ENCODE assay signal across 8 cellular contexts in genomic region chr1:173420330-173420806, GRCh38. TPM values are rescaled to one million over a fixed set of nuclear protein-coding genes. Genes with fewer than 3 reads are reported as not detected.
DNase-seq lines count a peak whose midpoint lies in the region; ATAC-seq and TF ChIP-seq lines count a peak whose summit lies in the region.

No MANE protein-coding gene starts in this region.

- CTCF ChIA-PET in activated naive CD4-positive, alpha-beta T cell treated with anti-CD3 and anti-CD28 coated beads for 36 hours (lab: Charles Lee) = interaction anchor here (0.5 to 2.0 kb wide), 22 partner anchors 9 to 761 kb away, joined by 3 to 16 read pairs (median 3); partner anchors contain the start of gene CENPL

- H3K9me3 ChIP-seq in prostate gland = no peaks in the 10 kb centered on the region

- H3K36me3 Mint-ChIP-seq in activated naive CD4-positive, alpha-beta T cell treated with anti-CD3 and anti-CD28 coated beads for 36 hours (ENCODE audit: low read depth) = no peaks in the 10 kb centered on the region

- intact Hi-C loops in activated naive CD4-positive, alpha-beta T cell treated with anti-CD3 and anti-CD28 coated beads for 36 hours (cut with micrococcal nuclease) = loop anchor here (1.0 to 5.0 kb wide), 4 partner anchors 404 to 1324 kb away; partner anchors contain the start of genes CENPL, DARS2 and ZBTB37
- intact Hi-C loops in head of caudate nucleus (cut with DNase I) = no loop called here
- intact Hi-C loops in prostate gland (cut with DNase I) = loop anchor here (2.0 to 10.0 kb wide), 4 partner anchors 294 to 673 kb away; partner anchors contain the start of genes CENPL, DARS2 and KLHL20

- ATAC-seq in GM19324 (IDR thresholded peaks at IDR 0.05; ENCODE audit: low FRiP score, unreplicated experiment) (no peak), GM21381 (IDR thresholded peaks at IDR 0.05; ENCODE audit: unreplicated experiment) (no peak)

- no peak for TF ChIP-seq POLR2A in prostate gland (IDR thresholded peaks at IDR 0.05)

- H3K4me3 Mint-ChIP-seq in activated naive CD4-positive, alpha-beta T cell treated with anti-CD3 and anti-CD28 coated beads for 36 hours = no peak overlapping the region

- H3K27ac ChIP-seq in prostate gland = no peak overlapping the region

- TF ChIP-seq CTCF in GM10266 (IDR thresholded peaks at IDR 0.05; ENCODE audit: control insufficient read depth, insufficient read depth, low read depth, missing control alignments) (peak; percentile 65), prostate gland (IDR thresholded peaks at IDR 0.05) (peak; percentile 80 to 93 (median 88))

- no peak overlapping the region for H3K4me3 ChIP-seq in prostate gland

- no peak overlapping the region for H3K27ac Mint-ChIP-seq in activated naive CD4-positive, alpha-beta T cell treated with anti-CD3 and anti-CD28 coated beads for 36 hours

- H3K4me1 Mint-ChIP-seq in activated naive CD4-positive, alpha-beta T cell treated with anti-CD3 and anti-CD28 coated beads for 36 hours (ENCODE audit: low read depth) = peaks cover 2% of the 10 kb centered on the region

- WGBS in prostate gland = 13% methylated on average over 7 of the region's 7 CpGs

- H3K9me3 Mint-ChIP-seq in activated naive CD4-positive, alpha-beta T cell treated with anti-CD3 and anti-CD28 coated beads for 36 hours = no peaks in the 10 kb centered on the region

- H3K4me1 ChIP-seq in prostate gland (replicated peaks) = no peaks in the 10 kb centered on the region

- no peaks in the 10 kb centered on the region for H3K36me3 ChIP-seq in prostate gland

- DNase-seq in GM10266 (ENCODE audit: extremely low spot score) = no peak
- DNase-seq in MV-4-11 (lab: John Stamatoyannopoulos, UW) = peak; percentile 68
- peak; percentile 46 for DNase-seq in SHP77 treated with DMSO at 0.1 percent for 48 hours (lab: John Stamatoyannopoulos, UW)
- peak; percentile 75 for DNase-seq in activated naive CD4-positive, alpha-beta T cell treated with anti-CD3 and anti-CD28 coated beads for 36 hours
- peak in 32 of 42 donors; percentile 3 to 82 (median 48) for DNase-seq in head of caudate nucleus
- peak; percentile 45 for DNase-seq in prostate gland (ENCODE audit: low spot score)

- no peaks in the 10 kb centered on the region for H3K27me3 Mint-ChIP-seq in activated naive CD4-positive, alpha-beta T cell treated with anti-CD3 and anti-CD28 coated beads for 36 hours (ENCODE audit: low read depth)

- no peaks in the 10 kb centered on the region for H3K27me3 ChIP-seq in prostate gland (replicated peaks; ENCODE audit: insufficient read depth)

RNA-seq across cellular contexts. Expression of gene PRDX6, which starts 56.8 kb away (rescaled TPM):
- 100 to 1,000 TPM; 147 to 150 TPM for total RNA-seq in activated naive CD4-positive, alpha-beta T cell treated with anti-CD3 and anti-CD28 coated beads for 36 hours
- total RNA-seq in prostate gland = 100 to 1,000 TPM; 302 to 369 TPM
